In the genomic region with DNA sequence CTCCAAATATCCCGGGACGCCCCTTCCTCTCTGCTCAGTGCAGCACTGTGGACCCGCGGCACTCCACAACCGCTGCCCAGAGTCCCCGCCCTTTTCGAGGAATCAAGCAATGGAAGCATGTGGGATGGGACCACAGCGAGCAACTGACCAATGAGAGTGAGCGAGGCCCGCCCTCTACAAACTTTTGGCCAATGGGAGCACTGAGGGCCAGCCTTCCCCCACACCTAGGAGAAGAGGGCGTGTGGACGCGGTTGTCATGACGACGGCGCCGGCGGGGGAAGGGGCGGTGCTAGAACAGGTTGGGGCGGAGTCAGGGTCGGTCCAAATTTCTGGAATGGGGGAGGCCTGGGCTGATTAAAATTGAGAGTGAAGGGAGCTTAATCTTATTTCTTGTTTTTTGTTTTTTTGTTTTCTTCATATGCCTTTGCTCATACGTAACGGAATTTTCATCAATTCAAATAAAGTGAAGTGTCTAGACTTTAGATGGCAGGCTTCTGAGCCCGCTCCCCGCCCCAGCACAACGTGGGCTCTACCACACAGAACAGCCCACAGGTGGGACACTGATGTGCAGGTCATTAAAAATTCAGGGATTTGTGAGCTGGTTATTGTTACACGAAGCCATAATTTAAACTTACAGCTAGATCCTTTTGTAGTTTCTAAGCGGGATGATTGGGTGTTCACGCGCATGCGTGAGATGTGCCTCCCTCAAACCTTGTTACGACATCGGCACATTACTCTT, we compare ENCODE assay signal across 1 cellular context.
TF ChIP-seq lines count a peak whose summit lies in the region.

Gene DNAAF3 (minus strand): TSS at position 84 of the 739 bp plus-strand sequence. CDS start 200 bp downstream, outside the sequence.

TF ChIP-seq in H1, 55 proteins besides CTCF, POLR2A, EP300 and RAD21:
- no peak for TF ChIP-seq FOSL1 (IDR thresholded peaks at IDR 0.05; ENCODE audit: insufficient read depth, low read depth, low read length)
- TF ChIP-seq CREB1 (IDR thresholded peaks at IDR 0.05) = 0 out of 2 replicates have a peak, but pooled peaks have one; percentile 39
- peak; percentile 96 for TF ChIP-seq JUND (IDR thresholded peaks at IDR 0.05; ENCODE audit: low read length)
- TF ChIP-seq RBBP5 (IDR thresholded peaks at IDR 0.05; ENCODE audit: borderline replicate concordance, low read depth, low read length) = no peak
- TF ChIP-seq CBX5 (IDR thresholded peaks at IDR 0.05; ENCODE audit: low read depth, low read length) = no peak
- no peak for TF ChIP-seq PHF8 (conservative IDR thresholded peaks at IDR 0.05; ENCODE audit: low read depth, low read length)
- TF ChIP-seq SIN3A (conservative IDR thresholded peaks at IDR 0.05 in 1 of 2, IDR thresholded peaks at IDR 0.05 in 1 of 2; ENCODE audit: low read depth in 1 of 2, low read length in 2 of 2) = peak in 1 of 2 experiments; percentile 73; a peak in 2 of 4 replicates
- no peak for TF ChIP-seq BRCA1 (IDR thresholded peaks at IDR 0.05; ENCODE audit: low read depth, low read length)
- TF ChIP-seq CTBP2 (IDR thresholded peaks at IDR 0.05; ENCODE audit: borderline replicate concordance, insufficient read depth, insufficient read length, low read length) = no peak
- peak; percentile 27; the same call in 1 of the 2 replicates for TF ChIP-seq EGR1 (IDR thresholded peaks at IDR 0.05; ENCODE audit: borderline replicate concordance, low read depth, low read length)
- TF ChIP-seq GABPA (IDR thresholded peaks at IDR 0.05; ENCODE audit: borderline replicate concordance, insufficient read depth, low read length) = no peak
- TF ChIP-seq TCF12 (IDR thresholded peaks at IDR 0.05; ENCODE audit: low read depth, low read length) = no peak
- peak; percentile 36; the same call in 1 of the 2 replicates for TF ChIP-seq NRF1 (IDR thresholded peaks at IDR 0.05; ENCODE audit: low read depth, low read length)
- no peak for TF ChIP-seq ATF3 (IDR thresholded peaks at IDR 0.05; ENCODE audit: insufficient read depth, low read depth, low read length)
- TF ChIP-seq SP2 (IDR thresholded peaks at IDR 0.05; ENCODE audit: low read length) = peak; percentile 57; the same call in 1 of the 2 replicates
- no peak for TF ChIP-seq TBP (IDR thresholded peaks at IDR 0.05; ENCODE audit: low read depth, low read length)
- no peak for TF ChIP-seq EZH2 (IDR thresholded peaks at IDR 0.05; ENCODE audit: low read depth, low read length, severe bottlenecking)
- no peak for TF ChIP-seq ZNF274 (IDR thresholded peaks at IDR 0.05; ENCODE audit: borderline replicate concordance, extremely low read depth, low read length)
- no peak for TF ChIP-seq HDAC6 (IDR thresholded peaks at IDR 0.05; ENCODE audit: low read depth, low read length)
- no peak for TF ChIP-seq POLR2AphosphoS5 (IDR thresholded peaks at IDR 0.05; ENCODE audit: low read depth, low read length)
- TF ChIP-seq, protein P1, sequence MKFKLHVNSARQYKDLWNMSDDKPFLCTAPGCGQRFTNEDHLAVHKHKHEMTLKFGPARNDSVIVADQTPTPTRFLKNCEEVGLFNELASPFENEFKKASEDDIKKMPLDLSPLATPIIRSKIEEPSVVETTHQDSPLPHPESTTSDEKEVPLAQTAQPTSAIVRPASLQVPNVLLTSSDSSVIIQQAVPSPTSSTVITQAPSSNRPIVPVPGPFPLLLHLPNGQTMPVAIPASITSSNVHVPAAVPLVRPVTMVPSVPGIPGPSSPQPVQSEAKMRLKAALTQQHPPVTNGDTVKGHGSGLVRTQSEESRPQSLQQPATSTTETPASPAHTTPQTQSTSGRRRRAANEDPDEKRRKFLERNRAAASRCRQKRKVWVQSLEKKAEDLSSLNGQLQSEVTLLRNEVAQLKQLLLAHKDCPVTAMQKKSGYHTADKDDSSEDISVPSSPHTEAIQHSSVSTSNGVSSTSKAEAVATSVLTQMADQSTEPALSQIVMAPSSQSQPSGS (IDR thresholded peaks at IDR 0.05; ENCODE audit: low read length) = no peak
- TF ChIP-seq CHD2 (IDR thresholded peaks at IDR 0.05; ENCODE audit: low read length) = peak; percentile 84
- TF ChIP-seq, protein P2, sequence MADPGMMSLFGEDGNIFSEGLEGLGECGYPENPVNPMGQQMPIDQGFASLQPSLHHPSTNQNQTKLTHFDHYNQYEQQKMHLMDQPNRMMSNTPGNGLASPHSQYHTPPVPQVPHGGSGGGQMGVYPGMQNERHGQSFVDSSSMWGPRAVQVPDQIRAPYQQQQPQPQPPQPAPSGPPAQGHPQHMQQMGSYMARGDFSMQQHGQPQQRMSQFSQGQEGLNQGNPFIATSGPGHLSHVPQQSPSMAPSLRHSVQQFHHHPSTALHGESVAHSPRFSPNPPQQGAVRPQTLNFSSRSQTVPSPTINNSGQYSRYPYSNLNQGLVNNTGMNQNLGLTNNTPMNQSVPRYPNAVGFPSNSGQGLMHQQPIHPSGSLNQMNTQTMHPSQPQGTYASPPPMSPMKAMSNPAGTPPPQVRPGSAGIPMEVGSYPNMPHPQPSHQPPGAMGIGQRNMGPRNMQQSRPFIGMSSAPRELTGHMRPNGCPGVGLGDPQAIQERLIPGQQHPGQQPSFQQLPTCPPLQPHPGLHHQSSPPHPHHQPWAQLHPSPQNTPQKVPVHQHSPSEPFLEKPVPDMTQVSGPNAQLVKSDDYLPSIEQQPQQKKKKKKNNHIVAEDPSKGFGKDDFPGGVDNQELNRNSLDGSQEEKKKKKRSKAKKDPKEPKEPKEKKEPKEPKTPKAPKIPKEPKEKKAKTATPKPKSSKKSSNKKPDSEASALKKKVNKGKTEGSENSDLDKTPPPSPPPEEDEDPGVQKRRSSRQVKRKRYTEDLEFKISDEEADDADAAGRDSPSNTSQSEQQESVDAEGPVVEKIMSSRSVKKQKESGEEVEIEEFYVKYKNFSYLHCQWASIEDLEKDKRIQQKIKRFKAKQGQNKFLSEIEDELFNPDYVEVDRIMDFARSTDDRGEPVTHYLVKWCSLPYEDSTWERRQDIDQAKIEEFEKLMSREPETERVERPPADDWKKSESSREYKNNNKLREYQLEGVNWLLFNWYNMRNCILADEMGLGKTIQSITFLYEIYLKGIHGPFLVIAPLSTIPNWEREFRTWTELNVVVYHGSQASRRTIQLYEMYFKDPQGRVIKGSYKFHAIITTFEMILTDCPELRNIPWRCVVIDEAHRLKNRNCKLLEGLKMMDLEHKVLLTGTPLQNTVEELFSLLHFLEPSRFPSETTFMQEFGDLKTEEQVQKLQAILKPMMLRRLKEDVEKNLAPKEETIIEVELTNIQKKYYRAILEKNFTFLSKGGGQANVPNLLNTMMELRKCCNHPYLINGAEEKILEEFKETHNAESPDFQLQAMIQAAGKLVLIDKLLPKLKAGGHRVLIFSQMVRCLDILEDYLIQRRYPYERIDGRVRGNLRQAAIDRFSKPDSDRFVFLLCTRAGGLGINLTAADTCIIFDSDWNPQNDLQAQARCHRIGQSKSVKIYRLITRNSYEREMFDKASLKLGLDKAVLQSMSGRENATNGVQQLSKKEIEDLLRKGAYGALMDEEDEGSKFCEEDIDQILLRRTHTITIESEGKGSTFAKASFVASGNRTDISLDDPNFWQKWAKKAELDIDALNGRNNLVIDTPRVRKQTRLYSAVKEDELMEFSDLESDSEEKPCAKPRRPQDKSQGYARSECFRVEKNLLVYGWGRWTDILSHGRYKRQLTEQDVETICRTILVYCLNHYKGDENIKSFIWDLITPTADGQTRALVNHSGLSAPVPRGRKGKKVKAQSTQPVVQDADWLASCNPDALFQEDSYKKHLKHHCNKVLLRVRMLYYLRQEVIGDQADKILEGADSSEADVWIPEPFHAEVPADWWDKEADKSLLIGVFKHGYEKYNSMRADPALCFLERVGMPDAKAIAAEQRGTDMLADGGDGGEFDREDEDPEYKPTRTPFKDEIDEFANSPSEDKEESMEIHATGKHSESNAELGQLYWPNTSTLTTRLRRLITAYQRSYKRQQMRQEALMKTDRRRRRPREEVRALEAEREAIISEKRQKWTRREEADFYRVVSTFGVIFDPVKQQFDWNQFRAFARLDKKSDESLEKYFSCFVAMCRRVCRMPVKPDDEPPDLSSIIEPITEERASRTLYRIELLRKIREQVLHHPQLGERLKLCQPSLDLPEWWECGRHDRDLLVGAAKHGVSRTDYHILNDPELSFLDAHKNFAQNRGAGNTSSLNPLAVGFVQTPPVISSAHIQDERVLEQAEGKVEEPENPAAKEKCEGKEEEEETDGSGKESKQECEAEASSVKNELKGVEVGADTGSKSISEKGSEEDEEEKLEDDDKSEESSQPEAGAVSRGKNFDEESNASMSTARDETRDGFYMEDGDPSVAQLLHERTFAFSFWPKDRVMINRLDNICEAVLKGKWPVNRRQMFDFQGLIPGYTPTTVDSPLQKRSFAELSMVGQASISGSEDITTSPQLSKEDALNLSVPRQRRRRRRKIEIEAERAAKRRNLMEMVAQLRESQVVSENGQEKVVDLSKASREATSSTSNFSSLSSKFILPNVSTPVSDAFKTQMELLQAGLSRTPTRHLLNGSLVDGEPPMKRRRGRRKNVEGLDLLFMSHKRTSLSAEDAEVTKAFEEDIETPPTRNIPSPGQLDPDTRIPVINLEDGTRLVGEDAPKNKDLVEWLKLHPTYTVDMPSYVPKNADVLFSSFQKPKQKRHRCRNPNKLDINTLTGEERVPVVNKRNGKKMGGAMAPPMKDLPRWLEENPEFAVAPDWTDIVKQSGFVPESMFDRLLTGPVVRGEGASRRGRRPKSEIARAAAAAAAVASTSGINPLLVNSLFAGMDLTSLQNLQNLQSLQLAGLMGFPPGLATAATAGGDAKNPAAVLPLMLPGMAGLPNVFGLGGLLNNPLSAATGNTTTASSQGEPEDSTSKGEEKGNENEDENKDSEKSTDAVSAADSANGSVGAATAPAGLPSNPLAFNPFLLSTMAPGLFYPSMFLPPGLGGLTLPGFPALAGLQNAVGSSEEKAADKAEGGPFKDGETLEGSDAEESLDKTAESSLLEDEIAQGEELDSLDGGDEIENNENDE (IDR thresholded peaks at IDR 0.05; ENCODE audit: insufficient replicate concordance, low read length) = no peak
- no peak for TF ChIP-seq RXRA (IDR thresholded peaks at IDR 0.05; ENCODE audit: insufficient read depth, low read depth, low read length)
- peak; percentile 96 for TF ChIP-seq SP1 (IDR thresholded peaks at IDR 0.05; ENCODE audit: low read depth, low read length)
- peak; percentile 33; the same call in 1 of the 2 replicates for TF ChIP-seq SIX5 (IDR thresholded peaks at IDR 0.05; ENCODE audit: low read depth, low read length)
- TF ChIP-seq CHD1 (IDR thresholded peaks at IDR 0.05; ENCODE audit: low read depth, low read length) = peak; percentile 98
- TF ChIP-seq SP4 (IDR thresholded peaks at IDR 0.05; ENCODE audit: low read length) = peak; percentile 75
- peak; percentile 43; the same call in 1 of the 2 replicates for TF ChIP-seq E2F6 (IDR thresholded peaks at IDR 0.05)
- TF ChIP-seq USF2 (IDR thresholded peaks at IDR 0.05; ENCODE audit: low read length) = no peak
